ENCODE assay signal across 8 cellular contexts in genomic region chr1:207807395-207808321, GRCh38. TPM values are rescaled to one million over a fixed set of nuclear protein-coding genes. Genes with fewer than 3 reads are reported as not detected.
A peak's percentile ranks its signal among the peaks of the same experiment; 100 is the strongest.
DNase-seq lines count a peak whose midpoint lies in the region; ATAC-seq and TF ChIP-seq lines count a peak whose summit lies in the region.

No MANE protein-coding gene starts in this region.

- TF ChIP-seq POLR2A in GM18505 (IDR thresholded peaks at IDR 0.05; ENCODE audit: borderline replicate concordance, extremely low read depth, insufficient read depth, insufficient read length): no peak

- H3K9me3 ChIP-seq in esophagus (ENCODE audit: control insufficient read depth in 2 of 2, insufficient read depth in 1 of 2, low read depth in 1 of 2, low read length in 1 of 2): no peaks in the 10 kb centered on the region
- H3K9me3 ChIP-seq in psoas muscle: no peaks in the 10 kb centered on the region

- 45 to 58% methylated on average over 14 of the region's 14 CpGs for WGBS in esophagus, 2 donors
- 30 to 65% (median 38%) methylated on average over 14 of the region's 14 CpGs for WGBS in psoas muscle, 3 donors

- H3K4me1 ChIP-seq in esophagus (ENCODE audit: control insufficient read depth in 2 of 2, insufficient read depth in 2 of 2, low read length in 1 of 2): peaks cover 14 to 39% of the 10 kb centered on the region in 2 donors
- H3K4me1 ChIP-seq in psoas muscle: peaks cover 95% of the 10 kb centered on the region

- peak in 3 of 4 donors; percentile 31 to 34 (median 32) for ATAC-seq in psoas muscle
- ATAC-seq in GM18505 (IDR thresholded peaks at IDR 0.05; ENCODE audit: unreplicated experiment): no peak
- ATAC-seq in HG02938 (IDR thresholded peaks at IDR 0.05; ENCODE audit: unreplicated experiment): no peak
- no peak for ATAC-seq in GM18873 (IDR thresholded peaks at IDR 0.05; ENCODE audit: low FRiP score, unreplicated experiment)

- no peak for TF ChIP-seq CTCF in psoas muscle (IDR thresholded peaks at IDR 0.05)

- DNase-seq in G401 (ENCODE audit: low spot score): peak; percentile 41
- peak; percentile 53 for DNase-seq in RPMI8226
- peak; percentile 41 to 85 for DNase-seq in psoas muscle
- DNase-seq in NCI-H1105 treated with DMSO at 0.1 percent for 48 hours (lab: John Stamatoyannopoulos, UW): no peak

- intact Hi-C loops in psoas muscle (cut with DNase I): no loop called here

- H3K4me3 ChIP-seq in esophagus (ENCODE audit: low read depth in 1 of 2, low read length in 2 of 2): no peak overlapping the region
- peak overlapping the region; percentile 51 for H3K4me3 ChIP-seq in psoas muscle

- H3K27me3 ChIP-seq in esophagus (ENCODE audit: control insufficient read depth in 1 of 2, insufficient read depth in 2 of 2, low read length in 2 of 2): no peaks in the 10 kb centered on the region
- H3K27me3 ChIP-seq in psoas muscle (ENCODE audit: insufficient read depth in 3 of 3, low read length in 2 of 3): no peaks in the 10 kb centered on the region

- H3K27ac ChIP-seq in esophagus (ENCODE audit: low read depth in 2 of 2, low read length in 1 of 2): peak overlapping the region; percentile 52 to 97
- H3K27ac ChIP-seq in psoas muscle: peak overlapping the region; percentile 95

- in situ Hi-C loops in G401 (cut with HindIII; ENCODE audit: low sequenced_read_pairs): no loop called here

- peaks cover 2 to 39% of the 10 kb centered on the region in 2 donors for H3K36me3 ChIP-seq in esophagus (ENCODE audit: control insufficient read depth in 2 of 2, insufficient read depth in 2 of 2, low read length in 1 of 2)
- H3K36me3 ChIP-seq in psoas muscle (ENCODE audit: insufficient read depth in 1 of 2, low read depth in 1 of 2): peaks cover 0 to 97% of the 10 kb centered on the region in 2 donors

RNA-seq across cellular contexts. Expression of gene CD46, which starts 55.8 kb away (rescaled TPM):
- 48.7 and 54.9 TPM in 2 replicates for total RNA-seq in G401 (2014; rRNA removed; shearing (Covaris generic))
- polyA plus RNA-seq in esophagus (100 to 1,000 TPM in 1 of 2 donors, 10 to 100 TPM in 1; 79.6 to 154 TPM), psoas muscle (10 to 100 TPM; 33.9 to 66.3 (median 34.5) TPM)
- total RNA-seq in psoas muscle: 10 to 100 TPM; 43.5 to 55.3 (median 47.4) TPM

Comparison
In these comparisons a context has a peak if more than half of its experiments do, and no peak if none do; other contexts are left out.
1. ATAC-seq: peak in psoas muscle (3 of 4); none in GM18505 (single experiment), HG02938 (single experiment) and GM18873 (single experiment).